ENCODE assay signal across 10 cellular contexts in genomic region chr18:12318334-12318697, GRCh38. TPM values are rescaled to one million over a fixed set of nuclear protein-coding genes. Genes with fewer than 3 reads are reported as not detected.
A peak's percentile ranks its signal among the peaks of the same experiment; 100 is the strongest.
DNase-seq lines count a peak whose midpoint lies in the region; ATAC-seq and TF ChIP-seq lines count a peak whose summit lies in the region.
"Had no signal": no experiment of that assay in that cellular context is flagged by ENCODE, and none has a peak within 500 bp of the region (broad histone marks: within the 10 kb centered on the region; RNA-seq: fewer than 3 reads in every experiment).

No MANE protein-coding gene starts in this region.

- POLR2A ChIA-PET in RWPE1 (lab: Yijun Ruan, JAX; ENCODE audit: low non-redundant PET), result no interaction called here
- POLR2A ChIA-PET in activated CD8-positive, alpha-beta T cell treated with anti-CD3 and anti-CD28 coated beads, Interleukin-2, amount 10 ng/mL, durations not matched to agents 7 days and 5 days (lab: Charles Lee), result no interaction called here

- no peaks in the 10 kb centered on the region for H3K27me3 ChIP-seq in BLaER1 treated with 17β-estradiol and CSF1 and Interleukin-3, amounts not matched to agents 10 nM and 100 nM
- H3K27me3 ChIP-seq in cardiac muscle cell (no peaks in the 10 kb centered on the region), rectal smooth muscle tissue (ENCODE audit: control insufficient read depth, insufficient read depth, low read length) (no peaks in the 10 kb centered on the region)
- H3K27me3 ChIP-seq: colonic mucosa had no signal

- no peak for DNase-seq in RWPE1 (ENCODE audit: low spot score)
- no peak for DNase-seq in cardiac muscle cell (ENCODE audit: low read depth in 1 of 2, low spot score in 1 of 2)
- DNase-seq in activated CD8-positive, alpha-beta T cell treated with anti-CD3 and anti-CD28 coated beads, Interleukin-2, amount 10 ng/mL, durations not matched to agents 7 days and 5 days, result no peak
- no peak for DNase-seq in T-helper 2 cell treated with Interferon-gamma antibody and Interleukin-4, amounts not matched to agents 5 μg/mL and 100 μg/mL, for 36 hours (ENCODE audit: low spot score)
- DNase-seq in NCI-H510A (lab: John Stamatoyannopoulos, UW), result no peak
- DNase-seq: activated gamma-delta T cell, colonic mucosa had no signal

- H3K4me1 Mint-ChIP-seq in activated CD8-positive, alpha-beta T cell treated with anti-CD3 and anti-CD28 coated beads, Interleukin-2, amount 10 ng/mL, durations not matched to agents 7 days and 5 days (ENCODE audit: low read depth), result no peaks in the 10 kb centered on the region
- H3K4me1 Mint-ChIP-seq in T-helper 2 cell treated with Interferon-gamma antibody and Interleukin-4, amounts not matched to agents 5 μg/mL and 100 μg/mL, for 36 hours (ENCODE audit: low read depth), result no peaks in the 10 kb centered on the region

- H3K27me3 Mint-ChIP-seq in activated CD8-positive, alpha-beta T cell treated with anti-CD3 and anti-CD28 coated beads, Interleukin-2, amount 10 ng/mL, durations not matched to agents 7 days and 5 days (ENCODE audit: low read depth), result peaks cover 6% of the 10 kb centered on the region
- H3K27me3 Mint-ChIP-seq in T-helper 2 cell treated with Interferon-gamma antibody and Interleukin-4, amounts not matched to agents 5 μg/mL and 100 μg/mL, for 36 hours (ENCODE audit: low read depth), result no peaks in the 10 kb centered on the region

- ATAC-seq in activated CD8-positive, alpha-beta T cell treated with anti-CD3 and anti-CD28 coated beads, Interleukin-2, amount 10 ng/mL, durations not matched to agents 7 days and 5 days, result no peak
- no peak for ATAC-seq in GM19035 (IDR thresholded peaks at IDR 0.05; ENCODE audit: unreplicated experiment)

- H3K4me3 ChIP-seq in BLaER1 treated with 17β-estradiol and CSF1 and Interleukin-3, amounts not matched to agents 10 nM and 100 nM, result peak overlapping the region in 5 of 10 experiments; percentile 4 to 34 (median 23); a peak in 7 of 20 replicates
- no peak overlapping the region for H3K4me3 ChIP-seq in cardiac muscle cell
- no peak overlapping the region for H3K4me3 ChIP-seq in rectal smooth muscle tissue (ENCODE audit: low read length)
- H3K4me3 ChIP-seq: colonic mucosa had no signal

- H3K36me3 ChIP-seq in BLaER1 treated with 17β-estradiol and CSF1 and Interleukin-3, amounts not matched to agents 10 nM and 100 nM, result peaks cover 55 to 95% (median 78%) of the 10 kb centered on the region in 11 experiments
- H3K36me3 ChIP-seq in cardiac muscle cell (peaks cover 30% of the 10 kb centered on the region), rectal smooth muscle tissue (ENCODE audit: control insufficient read depth, insufficient read depth, low read length) (peaks cover 7% of the 10 kb centered on the region)

- H3K4me2 ChIP-seq in BLaER1 treated with 17β-estradiol and CSF1 and Interleukin-3, amounts not matched to agents 10 nM and 100 nM, result peak overlapping the region; percentile 68 to 97 (median 85)

- H3K9ac ChIP-seq in BLaER1 treated with 17β-estradiol and CSF1 and Interleukin-3, amounts not matched to agents 10 nM and 100 nM, result peak overlapping the region; percentile 34 to 75 (median 52); a peak in 21 of 22 replicates
- H3K9ac ChIP-seq in rectal smooth muscle tissue (ENCODE audit: low read length), result no peak overlapping the region

- H3K4me1 ChIP-seq in BLaER1 treated with 17β-estradiol and CSF1 and Interleukin-3, amounts not matched to agents 10 nM and 100 nM, result peaks cover 68 to 87% (median 83%) of the 10 kb centered on the region in 10 experiments
- no peaks in the 10 kb centered on the region for H3K4me1 ChIP-seq in cardiac muscle cell (ENCODE audit: low read depth)
- H3K4me1 ChIP-seq in rectal smooth muscle tissue (ENCODE audit: control insufficient read depth, insufficient read depth, low read length), result peaks cover 45% of the 10 kb centered on the region
- H3K4me1 ChIP-seq: colonic mucosa had no signal

- H3K9me3 Mint-ChIP-seq in activated CD8-positive, alpha-beta T cell treated with anti-CD3 and anti-CD28 coated beads, Interleukin-2, amount 10 ng/mL, durations not matched to agents 7 days and 5 days (ENCODE audit: insufficient read depth), result peaks cover under 1% of the 10 kb centered on the region
- H3K9me3 Mint-ChIP-seq in T-helper 2 cell treated with Interferon-gamma antibody and Interleukin-4, amounts not matched to agents 5 μg/mL and 100 μg/mL, for 36 hours, result peaks cover 3% of the 10 kb centered on the region

- H3K27ac ChIP-seq in BLaER1 treated with 17β-estradiol and CSF1 and Interleukin-3, amounts not matched to agents 10 nM and 100 nM, result peak overlapping the region; percentile 43 to 90 (median 65); a peak in 21 of 22 replicates
- H3K27ac ChIP-seq in RWPE1 (peak overlapping the region; percentile 63), cardiac muscle cell (peak overlapping the region; percentile 45), rectal smooth muscle tissue (ENCODE audit: low read depth, low read length) (peak overlapping the region; percentile 84)
- H3K27ac ChIP-seq: colonic mucosa had no signal

- no peak overlapping the region for H3K4me3 Mint-ChIP-seq in activated CD8-positive, alpha-beta T cell treated with anti-CD3 and anti-CD28 coated beads, Interleukin-2, amount 10 ng/mL, durations not matched to agents 7 days and 5 days
- H3K4me3 Mint-ChIP-seq in T-helper 2 cell treated with Interferon-gamma antibody and Interleukin-4, amounts not matched to agents 5 μg/mL and 100 μg/mL, for 36 hours, result no peak overlapping the region

- no peaks in the 10 kb centered on the region for H3K9me3 ChIP-seq in BLaER1 treated with 17β-estradiol and CSF1 and Interleukin-3, amounts not matched to agents 10 nM and 100 nM (replicated peaks in 1 of 11)
- no peaks in the 10 kb centered on the region for H3K9me3 ChIP-seq in cardiac muscle cell (ENCODE audit: low read depth)
- H3K9me3 ChIP-seq: colonic mucosa had no signal

- CTCF ChIA-PET in RWPE1 (lab: Yijun Ruan, JAX), result interaction anchor here (0.7 kb wide), 1 partner anchor 18 kb away, joined by 4 read pairs; no protein-coding TSS in a partner anchor
- CTCF ChIA-PET in activated CD8-positive, alpha-beta T cell treated with anti-CD3 and anti-CD28 coated beads, Interleukin-2, amount 10 ng/mL, durations not matched to agents 7 days and 5 days (lab: Charles Lee), result interaction anchor here (3.4 kb wide), 1 partner anchor 10 kb away, joined by 19 read pairs; no protein-coding TSS in a partner anchor

- peaks cover 69 to 100% (median 99%) of the 10 kb centered on the region in 11 experiments for H4K20me1 ChIP-seq in BLaER1 treated with 17β-estradiol and CSF1 and Interleukin-3, amounts not matched to agents 10 nM and 100 nM

- H3K27ac Mint-ChIP-seq in activated CD8-positive, alpha-beta T cell treated with anti-CD3 and anti-CD28 coated beads, Interleukin-2, amount 10 ng/mL, durations not matched to agents 7 days and 5 days, result no peak overlapping the region
- no peak overlapping the region for H3K27ac Mint-ChIP-seq in T-helper 2 cell treated with Interferon-gamma antibody and Interleukin-4, amounts not matched to agents 5 μg/mL and 100 μg/mL, for 36 hours

- H3K36me3 Mint-ChIP-seq in activated CD8-positive, alpha-beta T cell treated with anti-CD3 and anti-CD28 coated beads, Interleukin-2, amount 10 ng/mL, durations not matched to agents 7 days and 5 days (ENCODE audit: low read depth), result peaks cover 18% of the 10 kb centered on the region
- H3K36me3 Mint-ChIP-seq in T-helper 2 cell treated with Interferon-gamma antibody and Interleukin-4, amounts not matched to agents 5 μg/mL and 100 μg/mL, for 36 hours (ENCODE audit: low read depth), result peaks cover 15% of the 10 kb centered on the region

- TF ChIP-seq CTCF in RWPE1 (conservative IDR thresholded peaks at IDR 0.05; ENCODE audit: low read depth) (no peak), cardiac muscle cell (IDR thresholded peaks at IDR 0.05; ENCODE audit: low read depth, low read length) (no peak)

RNA-seq across cellular contexts. Expression of gene TUBB6, which starts 10.3 kb away (rescaled TPM):
- 212 and 450 TPM in 2 replicates for total RNA-seq in cardiac muscle cell
- 185 and 240 TPM in 2 replicates for polyA plus RNA-seq in cardiac muscle cell
- 10 to 100 TPM in 1 of 2 experiments, 1 to 10 TPM in 1; 8.3 to 10.9 TPM for total RNA-seq in activated CD8-positive, alpha-beta T cell treated with anti-CD3 and anti-CD28 coated beads, Interleukin-2, amount 10 ng/mL, durations not matched to agents 7 days and 5 days

RNA-seq across cellular contexts. Expression of gene AFG3L2, which starts 58.7 kb away (rescaled TPM):
- 82.3 and 97.6 TPM in 2 replicates for total RNA-seq in cardiac muscle cell
- 83.5 and 92.3 TPM in 2 replicates for polyA plus RNA-seq in cardiac muscle cell
- total RNA-seq in activated CD8-positive, alpha-beta T cell treated with anti-CD3 and anti-CD28 coated beads, Interleukin-2, amount 10 ng/mL, durations not matched to agents 7 days and 5 days, result 10 to 100 TPM; 40.6 to 44.3 TPM

Comparison
In these comparisons a context has a peak if more than half of its experiments do, and no peak if none do; other contexts are left out.
1. RNA of gene TUBB6, which starts 10.3 kb away (total RNA-seq): 212 to 450 TPM in cardiac muscle cell; 8.3 to 10.9 TPM in activated CD8-positive, alpha-beta T cell treated with anti-CD3 and anti-CD28 coated beads, Interleukin-2, amount 10 ng/mL, durations not matched to agents 7 days and 5 days; every median in the first group is over 10 times any median in the second.
2. Peak in every context shown above with its lines, with median percentiles within 50 percentile points of each other: H3K27ac ChIP-seq.